ENCODE assay signal across 25 cellular contexts in genomic region chr7:37660614-37661013, GRCh38. TPM values are rescaled to one million over a fixed set of nuclear protein-coding genes. Genes with fewer than 3 reads are reported as not detected.
"Had no signal": no experiment of that assay in that cellular context is flagged by ENCODE, and none has a peak within 500 bp of the region (broad histone marks: within the 10 kb centered on the region; RNA-seq: fewer than 3 reads in every experiment).

No MANE protein-coding gene starts in this region.

- H3K36me3 Mint-ChIP-seq: T-cell had no signal

- H3K4me3 Mint-ChIP-seq: T-cell had no signal

- H3K4me2 ChIP-seq: SK-N-SH had no signal

- H3K9me3 ChIP-seq: SK-N-SH had no signal

- H3K27ac ChIP-seq: RWPE1 had no signal

- H3K9ac ChIP-seq: SK-N-SH had no signal

- ATAC-seq: Panc1, T-cell had no signal

- DNase-seq: Karpas-422, KG1, MV-4-11, NCI-H1048, NCI-H1105, NCI-H1417, NCI-H1436 treated with DMSO at 0.1 percent for 48 hours, NCI-H1694, NCI-H187 treated with DMSO at 0.1 percent for 48 hours, NCI-H2029 treated with DMSO at 0.1 percent for 48 hours, NCI-H2171 treated with DMSO at 0.1 percent for 48 hours, NCI-H345, NCI-H446 treated with DMSO at 0.1 percent for 48 hours, NCI-H524, NCI-H526 treated with DMSO at 0.1 percent for 48 hours, NCI-H748 treated with DMSO at 0.1 percent for 48 hours, SHP77, SK-N-SH, SW 1271, T-cell had no signal

- H3K27ac Mint-ChIP-seq: T-cell had no signal

- H3K9me2 ChIP-seq: SK-N-SH had no signal

- H3K9me3 Mint-ChIP-seq: T-cell had no signal

RNA-seq across cellular contexts. Expression of gene GPR141, which starts 23.0 kb away (rescaled TPM):
- total RNA-seq: HT-29, M059J, SK-MEL-5 had no signal
- polyA plus RNA-seq: SK-N-SH had no signal
